Comparison of ENCODE assay signal across 17 cellular contexts in the genomic region with DNA sequence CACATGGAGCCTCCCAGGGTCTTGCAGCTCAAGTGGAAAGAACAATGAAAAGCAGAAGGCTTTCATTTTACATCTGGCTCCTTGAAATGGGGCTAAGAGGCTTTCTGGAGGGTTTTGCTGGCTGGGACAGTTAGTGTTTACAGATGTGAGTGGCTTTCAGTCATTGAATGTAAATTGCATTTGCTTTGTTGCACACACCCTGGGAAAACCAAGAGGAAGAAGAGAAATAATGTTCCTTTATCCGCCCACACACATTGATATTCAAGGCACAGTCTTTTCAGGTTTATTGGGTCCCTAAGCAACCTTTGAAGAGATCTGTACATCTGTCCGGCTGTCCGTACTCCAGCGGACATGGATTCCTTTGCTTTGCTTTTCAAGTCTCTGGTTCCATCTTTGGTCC.
A peak's percentile ranks its signal among the peaks of the same experiment; 100 is the strongest.
DNase-seq lines count a peak whose midpoint lies in the region; ATAC-seq lines count a peak whose summit lies in the region.
"Had no signal": no experiment of that assay in that cellular context is flagged by ENCODE, and none has a peak within 500 bp of the region (broad histone marks: within the 10 kb centered on the region; RNA-seq: fewer than 3 reads in every experiment).

No MANE protein-coding gene starts in this region.

- peak; percentile 19 for DNase-seq in NCI-H82 (lab: John Stamatoyannopoulos, UW)
- no peak for DNase-seq in NCI-H82 treated with DMSO at 0.1 percent for 48 hours (lab: John Stamatoyannopoulos, UW; ENCODE audit: unreplicated experiment)
- peak; percentile 34 for DNase-seq in NCI-H345 treated with DMSO at 0.1 percent for 48 hours (lab: John Stamatoyannopoulos, UW; ENCODE audit: unreplicated experiment)
- DNase-seq in effector CD4-positive, alpha-beta T cell = no peak
- DNase-seq in SJCRH30 = no peak
- DNase-seq: 8988T; AML-193; CD8-positive, alpha-beta memory T cell; DMS53; GM23248; H7 had no signal

- H3K9me3 ChIP-seq in iPS-15b (ENCODE audit: control insufficient read depth, insufficient read depth, low read length) (no peaks in the 10 kb centered on the region), stomach smooth muscle (ENCODE audit: control insufficient read depth in 2 of 2, low read length in 2 of 2) (no peaks in the 10 kb centered on the region), SJCRH30 (replicated peaks) (no peaks in the 10 kb centered on the region)
- H3K9me3 ChIP-seq: BLaER1 had no signal

- H3K9ac ChIP-seq in iPS-15b (ENCODE audit: low read depth, low read length) (peak overlapping the region; percentile 27), stomach smooth muscle (ENCODE audit: low read length in 2 of 2) (no peak overlapping the region)
- H3K9ac ChIP-seq: BLaER1, GM23248 had no signal

- no peak for ATAC-seq in HG03457 (IDR thresholded peaks at IDR 0.05; ENCODE audit: unreplicated experiment)
- ATAC-seq: GM12878, HepG2 had no signal

- no peaks in the 10 kb centered on the region for H3K4me1 ChIP-seq in iPS-15b (ENCODE audit: control insufficient read depth, insufficient read depth, low read length)
- H3K4me1 ChIP-seq in stomach smooth muscle (ENCODE audit: control insufficient read depth, insufficient read depth, low read length) = peaks cover 18% of the 10 kb centered on the region
- H3K4me1 ChIP-seq in SJCRH30 = no peaks in the 10 kb centered on the region
- H3K4me1 ChIP-seq: BLaER1 had no signal

- H3K27me3 ChIP-seq in iPS-15b (ENCODE audit: control insufficient read depth, insufficient read depth, low read length) (no peaks in the 10 kb centered on the region), stomach smooth muscle (ENCODE audit: control insufficient read depth in 1 of 2, insufficient read depth in 2 of 2, low read length in 2 of 2) (no peaks in the 10 kb centered on the region), SJCRH30 (no peaks in the 10 kb centered on the region)
- H3K27me3 ChIP-seq: BLaER1 had no signal

- H3K36me3 ChIP-seq in iPS-15b (ENCODE audit: control insufficient read depth, insufficient read depth, low read length) = no peaks in the 10 kb centered on the region
- H3K36me3 ChIP-seq in stomach smooth muscle (ENCODE audit: control insufficient read depth in 2 of 2, insufficient read depth in 2 of 2, low read length in 2 of 2) = peaks cover 0 to 2% of the 10 kb centered on the region in 2 donors
- no peaks in the 10 kb centered on the region for H3K36me3 ChIP-seq in SJCRH30
- H3K36me3 ChIP-seq: BLaER1 had no signal

- H3K27ac ChIP-seq in stomach smooth muscle (ENCODE audit: low read length) (peak overlapping the region; percentile 37), SJCRH30 (no peak overlapping the region)
- H3K27ac ChIP-seq: BLaER1, GM23248 had no signal

- H3K4me3 ChIP-seq in iPS-15b (ENCODE audit: low read depth, low read length) (no peak overlapping the region), stomach smooth muscle (ENCODE audit: low read length in 2 of 2) (no peak overlapping the region), SJCRH30 (no peak overlapping the region)
- H3K4me3 ChIP-seq: BLaER1, GM12878, GM23248 had no signal

Comparison
In these comparisons a context has a peak if more than half of its experiments do, and no peak if none do; other contexts are left out.
1. DNase-seq: peak in NCI-H82 (single experiment) and NCI-H345 treated with DMSO at 0.1 percent for 48 hours (single experiment); none in NCI-H82 treated with DMSO at 0.1 percent for 48 hours (single experiment), effector CD4-positive, alpha-beta T cell (single experiment) and SJCRH30 (0 of 2).